ENCODE assay signal across 1 cellular context in the genomic region with DNA sequence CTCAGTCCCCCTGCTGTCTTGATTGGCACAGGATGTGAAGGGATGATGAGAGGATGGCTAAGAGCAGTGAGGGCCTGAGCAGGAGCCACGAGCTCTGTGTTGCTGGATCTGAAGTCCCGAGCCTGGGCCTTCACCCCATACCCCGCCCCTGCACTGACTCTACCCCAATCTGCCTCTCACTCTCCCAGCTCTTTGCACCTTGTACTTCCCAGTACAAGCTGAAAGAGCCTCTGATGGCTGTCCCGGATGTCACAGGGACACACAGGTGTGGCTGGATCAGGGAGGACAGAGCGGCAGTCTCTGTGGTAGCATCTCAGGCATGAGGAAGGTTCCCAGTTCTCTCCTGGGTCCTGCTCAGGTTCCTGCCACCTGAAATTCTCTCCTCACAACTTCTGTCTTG.
TF ChIP-seq lines count a peak whose summit lies in the region.

No MANE protein-coding gene starts in this region.

TF ChIP-seq in IMR-90, 13 proteins besides CTCF, POLR2A, EP300 and RAD21 (continued from another document):
- TF ChIP-seq BHLHE40 (IDR thresholded peaks at IDR 0.05; ENCODE audit: low read depth, low read length) (no peak), RCOR1 (IDR thresholded peaks at IDR 0.05; ENCODE audit: insufficient replicate concordance, low read length) (no peak), CHD1 (IDR thresholded peaks at IDR 0.05; ENCODE audit: low read depth, low read length) (no peak), NFE2L2 (IDR thresholded peaks at IDR 0.05; ENCODE audit: low read depth, low read length) (no peak), SMC3 (IDR thresholded peaks at IDR 0.05; ENCODE audit: low read depth, low read length) (no peak), CEBPB (IDR thresholded peaks at IDR 0.05; ENCODE audit: low read depth, low read length) (no peak), MAZ (IDR thresholded peaks at IDR 0.05; ENCODE audit: borderline replicate concordance, low read depth, low read length) (no peak), RFX5 (IDR thresholded peaks at IDR 0.05; ENCODE audit: low read depth, low read length) (no peak)
